ENCODE assay signal across 6 cellular contexts in the genomic region with DNA sequence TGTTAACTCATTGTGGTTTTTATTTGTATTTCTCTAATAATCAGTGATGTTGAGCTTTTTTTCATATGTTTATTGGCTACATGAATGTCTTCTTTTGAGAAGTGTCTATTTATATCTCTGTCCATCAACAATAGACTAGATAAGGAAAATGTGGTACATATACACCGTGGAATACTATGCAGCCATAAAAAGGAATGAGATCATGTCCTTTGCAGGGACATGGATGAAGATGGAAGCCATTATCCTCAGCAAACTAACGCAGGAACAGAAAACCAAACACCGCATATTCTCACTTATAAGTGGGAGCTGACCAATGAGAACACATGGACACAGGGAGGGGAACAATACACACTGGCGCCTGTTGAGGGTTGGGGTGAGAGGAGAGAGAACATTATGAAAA. TPM values are rescaled to one million over a fixed set of nuclear protein-coding genes. Genes with fewer than 3 reads are reported as not detected.
"Had no signal": no experiment of that assay in that cellular context is flagged by ENCODE, and none has a peak within 500 bp of the region (broad histone marks: within the 10 kb centered on the region; RNA-seq: fewer than 3 reads in every experiment).

No MANE protein-coding gene starts in this region.

RNA-seq across cellular contexts. Expression of gene RANBP3L, which starts 40.0 kb away (rescaled TPM):
- total RNA-seq: naive thymus-derived CD8-positive, alpha-beta T cell; natural killer cell; natural killer cell treated with Interleukin-12 subunit alpha and Interleukin-12 subunit beta and Interleukin-15 and Interleukin-18, amount 100 ng/mL, for 72 hours; neural crest cell; progenitor cell of endocrine pancreas; pulmonary artery endothelial cell had no signal
